In the genomic region with DNA sequence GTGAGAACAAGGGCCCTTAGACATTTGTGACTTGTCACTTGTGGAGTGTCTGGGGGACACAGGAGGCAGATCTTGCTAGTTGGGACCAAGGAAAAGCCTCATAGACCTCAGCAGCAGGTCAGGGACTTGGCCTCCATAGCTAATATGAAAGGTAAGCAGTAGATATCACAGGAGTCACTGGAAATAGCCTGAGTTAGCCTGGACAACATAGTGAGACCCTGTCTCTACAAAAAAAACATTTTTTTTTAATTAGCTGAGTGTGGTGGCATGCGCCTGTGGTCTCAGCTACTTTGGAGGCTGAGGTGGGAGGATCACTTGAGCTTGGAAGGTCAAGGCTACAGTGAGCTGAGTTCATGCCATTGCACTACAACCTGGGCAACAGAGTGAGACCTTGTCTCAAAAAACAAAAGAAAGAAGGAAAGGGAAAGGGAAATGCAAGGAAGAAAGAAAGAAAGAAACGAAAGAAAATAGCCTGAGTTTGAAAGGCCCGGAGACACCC, we compare ENCODE assay signal across 21 cellular contexts.
"Had no signal": no experiment of that assay in that cellular context is flagged by ENCODE, and none has a peak within 500 bp of the region (broad histone marks: within the 10 kb centered on the region; RNA-seq: fewer than 3 reads in every experiment).

No MANE protein-coding gene starts in this region.

- H3K36me3 ChIP-seq: ovary had no signal

- H3K4me3 ChIP-seq: dorsolateral prefrontal cortex, heart right ventricle, mucosa of descending colon, ovary, testis, tibial nerve, upper lobe of right lung, vagina had no signal

- H3K4me3 Mint-ChIP-seq: naive thymus-derived CD8-positive, alpha-beta T cell; neural crest cell had no signal

- H3K27ac ChIP-seq: dorsolateral prefrontal cortex, heart right ventricle, ovary, testis, tibial nerve, upper lobe of right lung, vagina had no signal

- H3K9me3 ChIP-seq: heart right ventricle, mucosa of descending colon, ovary, testis, tibial nerve, upper lobe of right lung, vagina had no signal

- H3K9me3 Mint-ChIP-seq: naive thymus-derived CD8-positive, alpha-beta T cell; neural crest cell had no signal

- H3K27me3 ChIP-seq: dorsolateral prefrontal cortex, heart right ventricle, ovary, testis, tibial nerve, upper lobe of right lung, vagina had no signal

- ATAC-seq: heart right ventricle; left lobe of liver; mucosa of descending colon; naive thymus-derived CD8-positive, alpha-beta T cell; right cardiac atrium; upper lobe of right lung had no signal

- H3K4me1 ChIP-seq: heart right ventricle, testis, tibial nerve, upper lobe of right lung, vagina had no signal

- DNase-seq: cortex of kidney; dorsolateral prefrontal cortex; effector CD8-positive, alpha-beta T cell; foreskin melanocyte; heart right ventricle; hypothalamus; kidney glomerular epithelial cell; mammary epithelial cell; mucosa of descending colon; naive thymus-derived CD8-positive, alpha-beta T cell; ovary; small intestine; stimulated activated CD4-positive, alpha-beta T cell treated with anti-CD3 and anti-CD28 coated beads, Interleukin-12 subunit alpha, Interleukin-12 subunit beta, amount 100 ng/mL, for 4 hours; stimulated activated naive CD4-positive, alpha-beta T cell treated with Interleukin-2 at 50 U/mL for 16 hours; testis; upper lobe of right lung had no signal

- H3K27me3 Mint-ChIP-seq: naive thymus-derived CD8-positive, alpha-beta T cell had no signal
